ENCODE assay signal across 1 cellular context in genomic region chr1:18956189-18957135, GRCh38.
A peak's percentile ranks its signal among the peaks of the same experiment; 100 is the strongest.
TF ChIP-seq lines count a peak whose summit lies in the region.

Gene IFFO2 (minus strand): TSS chr1:18956676. CDS start chr1:18956332, 344 bp downstream.

TF ChIP-seq in GM12878, 131 proteins besides CTCF, POLR2A, EP300 and RAD21 (continued from another document and continues in another):
- TF ChIP-seq IRF3 (IDR thresholded peaks at IDR 0.05), result no peak
- no peak for TF ChIP-seq STAT1 (conservative IDR thresholded peaks at IDR 0.05)
- TF ChIP-seq CHD2 (IDR thresholded peaks at IDR 0.05; ENCODE audit: borderline replicate concordance, low read depth, low read length), result 0 out of 2 replicates have a peak, but pooled peaks have one; percentile 16
- no peak for TF ChIP-seq ZBED1 (IDR thresholded peaks at IDR 0.05; ENCODE audit: borderline replicate concordance)
- peak; percentile 7; the same call in 1 of the 2 replicates for TF ChIP-seq GATAD2B (conservative IDR thresholded peaks at IDR 0.05; ENCODE audit: low read depth)
- no peak for TF ChIP-seq CUX1 (IDR thresholded peaks at IDR 0.05; ENCODE audit: insufficient replicate concordance, low read depth, low read length)
- no peak for TF ChIP-seq RFX5 (IDR thresholded peaks at IDR 0.05; ENCODE audit: low read depth, low read length)
- TF ChIP-seq TCF3 (IDR thresholded peaks at IDR 0.05; ENCODE audit: borderline replicate concordance, insufficient read depth, low read depth, low read length), result no peak
- TF ChIP-seq MAX (IDR thresholded peaks at IDR 0.05; ENCODE audit: low read depth, low read length), result no peak
- no peak for TF ChIP-seq NR2C1 (IDR thresholded peaks at IDR 0.05)
- no peak for TF ChIP-seq RELA (IDR thresholded peaks at IDR 0.05; ENCODE audit: borderline replicate concordance, partially characterized antibody)
- TF ChIP-seq SMAD5 (IDR thresholded peaks at IDR 0.05; ENCODE audit: low read depth), result no peak
- TF ChIP-seq NR2C2 (IDR thresholded peaks at IDR 0.05; ENCODE audit: borderline replicate concordance, control insufficient read depth, insufficient read length, low read depth), result no peak
- TF ChIP-seq SP1 (IDR thresholded peaks at IDR 0.05; ENCODE audit: low read depth, low read length), result peak; percentile 52
- TF ChIP-seq ZNF384 (IDR thresholded peaks at IDR 0.05; ENCODE audit: borderline replicate concordance, low read depth, low read length), result no peak
- TF ChIP-seq NFIC (IDR thresholded peaks at IDR 0.05; ENCODE audit: low read depth, low read length), result no peak
- TF ChIP-seq PAX8 (IDR thresholded peaks at IDR 0.05), result no peak
- TF ChIP-seq, protein P1, sequence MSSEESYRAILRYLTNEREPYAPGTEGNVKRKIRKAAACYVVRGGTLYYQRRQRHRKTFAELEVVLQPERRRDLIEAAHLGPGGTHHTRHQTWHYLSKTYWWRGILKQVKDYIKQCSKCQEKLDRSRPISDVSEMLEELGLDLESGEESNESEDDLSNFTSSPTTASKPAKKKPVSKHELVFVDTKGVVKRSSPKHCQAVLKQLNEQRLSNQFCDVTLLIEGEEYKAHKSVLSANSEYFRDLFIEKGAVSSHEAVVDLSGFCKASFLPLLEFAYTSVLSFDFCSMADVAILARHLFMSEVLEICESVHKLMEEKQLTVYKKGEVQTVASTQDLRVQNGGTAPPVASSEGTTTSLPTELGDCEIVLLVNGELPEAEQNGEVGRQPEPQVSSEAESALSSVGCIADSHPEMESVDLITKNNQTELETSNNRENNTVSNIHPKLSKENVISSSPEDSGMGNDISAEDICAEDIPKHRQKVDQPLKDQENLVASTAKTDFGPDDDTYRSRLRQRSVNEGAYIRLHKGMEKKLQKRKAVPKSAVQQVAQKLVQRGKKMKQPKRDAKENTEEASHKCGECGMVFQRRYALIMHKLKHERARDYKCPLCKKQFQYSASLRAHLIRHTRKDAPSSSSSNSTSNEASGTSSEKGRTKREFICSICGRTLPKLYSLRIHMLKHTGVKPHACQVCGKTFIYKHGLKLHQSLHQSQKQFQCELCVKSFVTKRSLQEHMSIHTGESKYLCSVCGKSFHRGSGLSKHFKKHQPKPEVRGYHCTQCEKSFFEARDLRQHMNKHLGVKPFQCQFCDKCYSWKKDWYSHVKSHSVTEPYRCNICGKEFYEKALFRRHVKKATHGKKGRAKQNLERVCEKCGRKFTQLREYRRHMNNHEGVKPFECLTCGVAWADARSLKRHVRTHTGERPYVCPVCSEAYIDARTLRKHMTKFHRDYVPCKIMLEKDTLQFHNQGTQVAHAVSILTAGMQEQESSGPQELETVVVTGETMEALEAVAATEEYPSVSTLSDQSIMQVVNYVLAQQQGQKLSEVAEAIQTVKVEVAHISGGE (CRISPR knock-in tag; IDR thresholded peaks at IDR 0.05), result no peak
- TF ChIP-seq, protein P2, sequence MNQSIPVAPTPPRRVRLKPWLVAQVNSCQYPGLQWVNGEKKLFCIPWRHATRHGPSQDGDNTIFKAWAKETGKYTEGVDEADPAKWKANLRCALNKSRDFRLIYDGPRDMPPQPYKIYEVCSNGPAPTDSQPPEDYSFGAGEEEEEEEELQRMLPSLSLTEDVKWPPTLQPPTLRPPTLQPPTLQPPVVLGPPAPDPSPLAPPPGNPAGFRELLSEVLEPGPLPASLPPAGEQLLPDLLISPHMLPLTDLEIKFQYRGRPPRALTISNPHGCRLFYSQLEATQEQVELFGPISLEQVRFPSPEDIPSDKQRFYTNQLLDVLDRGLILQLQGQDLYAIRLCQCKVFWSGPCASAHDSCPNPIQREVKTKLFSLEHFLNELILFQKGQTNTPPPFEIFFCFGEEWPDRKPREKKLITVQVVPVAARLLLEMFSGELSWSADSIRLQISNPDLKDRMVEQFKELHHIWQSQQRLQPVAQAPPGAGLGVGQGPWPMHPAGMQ (IDR thresholded peaks at IDR 0.05; ENCODE audit: borderline replicate concordance), result no peak
- no peak for TF ChIP-seq EED (IDR thresholded peaks at IDR 0.05; ENCODE audit: low read depth)
- no peak for TF ChIP-seq CEBPB (IDR thresholded peaks at IDR 0.05; ENCODE audit: borderline replicate concordance in 1 of 2, low read depth in 2 of 2, low read length in 2 of 2)
- TF ChIP-seq BACH1 (IDR thresholded peaks at IDR 0.05; ENCODE audit: borderline replicate concordance), result peak; percentile 52
- TF ChIP-seq, protein P3, sequence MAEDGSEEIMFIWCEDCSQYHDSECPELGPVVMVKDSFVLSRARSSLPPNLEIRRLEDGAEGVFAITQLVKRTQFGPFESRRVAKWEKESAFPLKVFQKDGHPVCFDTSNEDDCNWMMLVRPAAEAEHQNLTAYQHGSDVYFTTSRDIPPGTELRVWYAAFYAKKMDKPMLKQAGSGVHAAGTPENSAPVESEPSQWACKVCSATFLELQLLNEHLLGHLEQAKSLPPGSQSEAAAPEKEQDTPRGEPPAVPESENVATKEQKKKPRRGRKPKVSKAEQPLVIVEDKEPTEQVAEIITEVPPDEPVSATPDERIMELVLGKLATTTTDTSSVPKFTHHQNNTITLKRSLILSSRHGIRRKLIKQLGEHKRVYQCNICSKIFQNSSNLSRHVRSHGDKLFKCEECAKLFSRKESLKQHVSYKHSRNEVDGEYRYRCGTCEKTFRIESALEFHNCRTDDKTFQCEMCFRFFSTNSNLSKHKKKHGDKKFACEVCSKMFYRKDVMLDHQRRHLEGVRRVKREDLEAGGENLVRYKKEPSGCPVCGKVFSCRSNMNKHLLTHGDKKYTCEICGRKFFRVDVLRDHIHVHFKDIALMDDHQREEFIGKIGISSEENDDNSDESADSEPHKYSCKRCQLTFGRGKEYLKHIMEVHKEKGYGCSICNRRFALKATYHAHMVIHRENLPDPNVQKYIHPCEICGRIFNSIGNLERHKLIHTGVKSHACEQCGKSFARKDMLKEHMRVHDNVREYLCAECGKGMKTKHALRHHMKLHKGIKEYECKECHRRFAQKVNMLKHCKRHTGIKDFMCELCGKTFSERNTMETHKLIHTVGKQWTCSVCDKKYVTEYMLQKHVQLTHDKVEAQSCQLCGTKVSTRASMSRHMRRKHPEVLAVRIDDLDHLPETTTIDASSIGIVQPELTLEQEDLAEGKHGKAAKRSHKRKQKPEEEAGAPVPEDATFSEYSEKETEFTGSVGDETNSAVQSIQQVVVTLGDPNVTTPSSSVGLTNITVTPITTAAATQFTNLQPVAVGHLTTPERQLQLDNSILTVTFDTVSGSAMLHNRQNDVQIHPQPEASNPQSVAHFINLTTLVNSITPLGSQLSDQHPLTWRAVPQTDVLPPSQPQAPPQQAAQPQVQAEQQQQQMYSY (CRISPR knock-in tag; IDR thresholded peaks at IDR 0.05), result no peak
- TF ChIP-seq WRNIP1 (IDR thresholded peaks at IDR 0.05; ENCODE audit: borderline replicate concordance, low read depth, low read length), result no peak
- TF ChIP-seq, protein P4, sequence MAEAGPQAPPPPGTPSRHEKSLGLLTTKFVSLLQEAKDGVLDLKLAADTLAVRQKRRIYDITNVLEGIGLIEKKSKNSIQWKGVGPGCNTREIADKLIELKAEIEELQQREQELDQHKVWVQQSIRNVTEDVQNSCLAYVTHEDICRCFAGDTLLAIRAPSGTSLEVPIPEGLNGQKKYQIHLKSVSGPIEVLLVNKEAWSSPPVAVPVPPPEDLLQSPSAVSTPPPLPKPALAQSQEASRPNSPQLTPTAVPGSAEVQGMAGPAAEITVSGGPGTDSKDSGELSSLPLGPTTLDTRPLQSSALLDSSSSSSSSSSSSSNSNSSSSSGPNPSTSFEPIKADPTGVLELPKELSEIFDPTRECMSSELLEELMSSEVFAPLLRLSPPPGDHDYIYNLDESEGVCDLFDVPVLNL (IDR thresholded peaks at IDR 0.05; ENCODE audit: low read depth, low read length), result no peak
- 0 out of 2 replicates have a peak, but pooled peaks have one; percentile 21 for TF ChIP-seq YY1 (IDR thresholded peaks at IDR 0.05; ENCODE audit: low read depth, low read length)
- TF ChIP-seq ESRRA (IDR thresholded peaks at IDR 0.05; ENCODE audit: low read length), result no peak
- TF ChIP-seq NR2F1 (conservative IDR thresholded peaks at IDR 0.05), result peak; percentile 47
- no peak for TF ChIP-seq SIX5 (IDR thresholded peaks at IDR 0.05; ENCODE audit: low read depth, low read length, severe bottlenecking)
- TF ChIP-seq ZNF24 (IDR thresholded peaks at IDR 0.05), result no peak
- TF ChIP-seq FOXM1 (IDR thresholded peaks at IDR 0.05; ENCODE audit: low read depth, low read length), result no peak
- TF ChIP-seq JUNB (IDR thresholded peaks at IDR 0.05), result no peak
- peak; percentile 66; the same call in 1 of the 2 replicates for TF ChIP-seq POLR2AphosphoS5 (IDR thresholded peaks at IDR 0.05; ENCODE audit: low read length)
- no peak for TF ChIP-seq ZSCAN29 (IDR thresholded peaks at IDR 0.05)
- TF ChIP-seq IKZF1 (conservative IDR thresholded peaks at IDR 0.05), result peak; percentile 28; the same call in 1 of the 2 replicates
- TF ChIP-seq, protein P5, sequence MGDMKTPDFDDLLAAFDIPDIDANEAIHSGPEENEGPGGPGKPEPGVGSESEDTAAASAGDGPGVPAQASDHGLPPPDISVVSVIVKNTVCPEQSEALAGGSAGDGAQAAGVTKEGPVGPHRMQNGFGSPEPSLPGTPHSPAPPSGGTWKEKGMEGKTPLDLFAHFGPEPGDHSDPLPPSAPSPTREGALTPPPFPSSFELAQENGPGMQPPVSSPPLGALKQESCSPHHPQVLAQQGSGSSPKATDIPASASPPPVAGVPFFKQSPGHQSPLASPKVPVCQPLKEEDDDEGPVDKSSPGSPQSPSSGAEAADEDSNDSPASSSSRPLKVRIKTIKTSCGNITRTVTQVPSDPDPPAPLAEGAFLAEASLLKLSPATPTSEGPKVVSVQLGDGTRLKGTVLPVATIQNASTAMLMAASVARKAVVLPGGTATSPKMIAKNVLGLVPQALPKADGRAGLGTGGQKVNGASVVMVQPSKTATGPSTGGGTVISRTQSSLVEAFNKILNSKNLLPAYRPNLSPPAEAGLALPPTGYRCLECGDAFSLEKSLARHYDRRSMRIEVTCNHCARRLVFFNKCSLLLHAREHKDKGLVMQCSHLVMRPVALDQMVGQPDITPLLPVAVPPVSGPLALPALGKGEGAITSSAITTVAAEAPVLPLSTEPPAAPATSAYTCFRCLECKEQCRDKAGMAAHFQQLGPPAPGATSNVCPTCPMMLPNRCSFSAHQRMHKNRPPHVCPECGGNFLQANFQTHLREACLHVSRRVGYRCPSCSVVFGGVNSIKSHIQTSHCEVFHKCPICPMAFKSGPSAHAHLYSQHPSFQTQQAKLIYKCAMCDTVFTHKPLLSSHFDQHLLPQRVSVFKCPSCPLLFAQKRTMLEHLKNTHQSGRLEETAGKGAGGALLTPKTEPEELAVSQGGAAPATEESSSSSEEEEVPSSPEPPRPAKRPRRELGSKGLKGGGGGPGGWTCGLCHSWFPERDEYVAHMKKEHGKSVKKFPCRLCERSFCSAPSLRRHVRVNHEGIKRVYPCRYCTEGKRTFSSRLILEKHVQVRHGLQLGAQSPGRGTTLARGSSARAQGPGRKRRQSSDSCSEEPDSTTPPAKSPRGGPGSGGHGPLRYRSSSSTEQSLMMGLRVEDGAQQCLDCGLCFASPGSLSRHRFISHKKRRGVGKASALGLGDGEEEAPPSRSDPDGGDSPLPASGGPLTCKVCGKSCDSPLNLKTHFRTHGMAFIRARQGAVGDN (IDR thresholded peaks at IDR 0.05), result 0 out of 2 replicates have a peak, but pooled peaks have one; percentile 22
- TF ChIP-seq, protein P6, sequence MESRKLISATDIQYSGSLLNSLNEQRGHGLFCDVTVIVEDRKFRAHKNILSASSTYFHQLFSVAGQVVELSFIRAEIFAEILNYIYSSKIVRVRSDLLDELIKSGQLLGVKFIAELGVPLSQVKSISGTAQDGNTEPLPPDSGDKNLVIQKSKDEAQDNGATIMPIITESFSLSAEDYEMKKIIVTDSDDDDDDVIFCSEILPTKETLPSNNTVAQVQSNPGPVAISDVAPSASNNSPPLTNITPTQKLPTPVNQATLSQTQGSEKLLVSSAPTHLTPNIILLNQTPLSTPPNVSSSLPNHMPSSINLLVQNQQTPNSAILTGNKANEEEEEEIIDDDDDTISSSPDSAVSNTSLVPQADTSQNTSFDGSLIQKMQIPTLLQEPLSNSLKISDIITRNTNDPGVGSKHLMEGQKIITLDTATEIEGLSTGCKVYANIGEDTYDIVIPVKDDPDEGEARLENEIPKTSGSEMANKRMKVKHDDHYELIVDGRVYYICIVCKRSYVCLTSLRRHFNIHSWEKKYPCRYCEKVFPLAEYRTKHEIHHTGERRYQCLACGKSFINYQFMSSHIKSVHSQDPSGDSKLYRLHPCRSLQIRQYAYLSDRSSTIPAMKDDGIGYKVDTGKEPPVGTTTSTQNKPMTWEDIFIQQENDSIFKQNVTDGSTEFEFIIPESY (IDR thresholded peaks at IDR 0.05), result no peak
